25 cellular contexts compared by ENCODE assay signal in the genomic region with DNA sequence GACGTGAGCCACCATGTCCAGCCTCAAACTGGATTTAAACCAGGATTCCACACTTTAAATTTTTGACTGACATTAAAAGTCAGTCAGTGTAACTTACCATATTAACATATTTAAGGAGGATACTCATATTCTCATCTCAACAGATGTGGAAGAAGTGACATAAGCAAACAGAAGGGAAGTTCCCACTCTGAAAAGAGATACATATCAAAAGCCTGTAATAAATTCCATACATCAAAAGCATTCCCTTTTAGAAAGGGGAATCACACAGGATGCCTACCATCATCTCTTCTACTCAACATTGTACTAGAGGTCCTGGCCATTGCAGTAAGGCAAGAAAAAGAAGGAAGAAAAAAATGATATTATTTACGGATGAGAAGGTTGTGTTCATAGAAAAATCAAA.
A peak's percentile ranks its signal among the peaks of the same experiment; 100 is the strongest.
DNase-seq lines count a peak whose midpoint lies in the region; ATAC-seq, FAIRE-seq and TF ChIP-seq lines count a peak whose summit lies in the region.
"Had no signal": no experiment of that assay in that cellular context is flagged by ENCODE, and none has a peak within 500 bp of the region (broad histone marks: within the 10 kb centered on the region; RNA-seq: fewer than 3 reads in every experiment).

No MANE protein-coding gene starts in this region.

- H3K27ac ChIP-seq in endothelial cell of umbilical vein (ENCODE audit: insufficient read depth, low read depth, low read length) = no peak overlapping the region
- H3K27ac ChIP-seq: C4-2B, RWPE1 had no signal

- peaks cover 64% of the 10 kb centered on the region for H3K36me3 Mint-ChIP-seq in activated CD4-positive, alpha-beta T cell treated with anti-CD3 and anti-CD28 coated beads, Interleukin-2, amount 10 ng/mL, durations not matched to agents 24 days and 14 days (ENCODE audit: low read depth)
- peaks cover 24% of the 10 kb centered on the region for H3K36me3 Mint-ChIP-seq in activated naive CD4-positive, alpha-beta T cell treated with anti-CD3 and anti-CD28 coated beads, Interleukin-2, amount 50 U/mL, for 24 hours
- peaks cover 99% of the 10 kb centered on the region for H3K36me3 Mint-ChIP-seq in activated T-helper 17 cell treated with anti-CD3 and anti-CD28 coated beads, Interleukin-2, amount 50 U/mL, for 72 hours (ENCODE audit: low read depth)

- intact Hi-C loops in activated CD4-positive, alpha-beta T cell treated with anti-CD3 and anti-CD28 coated beads, Interleukin-2, amount 10 ng/mL, durations not matched to agents 24 days and 14 days (cut with micrococcal nuclease) = loop anchor here (1.0 kb wide), 1 partner anchor 8 kb away; no protein-coding TSS in a partner anchor
- intact Hi-C loops in endothelial cell of umbilical vein (cut with micrococcal nuclease) = no loop called here

- no TSS peak for BruUV-seq in endothelial cell of umbilical vein (replicated peaks; lab: Mats Ljungman, UMichigan)

- peak; percentile 42 for FAIRE-seq in endothelial cell of umbilical vein (lab: Jason Lieb, UNC)
- FAIRE-seq: D721Med, GM18507, GM19239 had no signal

- H3K9me3 Mint-ChIP-seq in activated CD4-positive, alpha-beta T cell treated with anti-CD3 and anti-CD28 coated beads, Interleukin-2, amount 10 ng/mL, durations not matched to agents 24 days and 14 days = peaks cover 5% of the 10 kb centered on the region
- H3K9me3 Mint-ChIP-seq in activated naive CD4-positive, alpha-beta T cell treated with anti-CD3 and anti-CD28 coated beads, Interleukin-2, amount 50 U/mL, for 24 hours = no peaks in the 10 kb centered on the region
- peaks cover 3% of the 10 kb centered on the region for H3K9me3 Mint-ChIP-seq in activated T-helper 17 cell treated with anti-CD3 and anti-CD28 coated beads, Interleukin-2, amount 50 U/mL, for 72 hours
- H3K9me3 Mint-ChIP-seq: IgD-negative memory B cell had no signal

- H3K4me1 ChIP-seq in endothelial cell of umbilical vein (ENCODE audit: control insufficient read depth, extremely low read depth, insufficient read depth, low read length) = peaks cover 1% of the 10 kb centered on the region

- H3K9ac ChIP-seq in endothelial cell of umbilical vein (replicated peaks; ENCODE audit: extremely low read depth, insufficient read depth, low read length) = no peak overlapping the region

- peak; percentile 49 for ATAC-seq in activated T-helper 17 cell treated with anti-CD3 and anti-CD28 coated beads, Interleukin-2, amount 50 U/mL, for 72 hours (replicated peaks)
- ATAC-seq in HG03439 (IDR thresholded peaks at IDR 0.05; ENCODE audit: unreplicated experiment) = no peak
- ATAC-seq in GM18519 (IDR thresholded peaks at IDR 0.05; ENCODE audit: low FRiP score, unreplicated experiment) = no peak

- no peaks in the 10 kb centered on the region for H3K36me3 ChIP-seq in endothelial cell of umbilical vein (ENCODE audit: control insufficient read depth in 2 of 2, extremely low read depth in 1 of 2, insufficient read depth in 2 of 2, low read length in 2 of 2)

- peaks cover 3% of the 10 kb centered on the region for H3K79me2 ChIP-seq in endothelial cell of umbilical vein (ENCODE audit: control insufficient read depth, insufficient read depth, low read length)

- H3K9me3 ChIP-seq in endothelial cell of umbilical vein (replicated peaks; ENCODE audit: control insufficient read depth, insufficient read depth, low read length) = no peaks in the 10 kb centered on the region

- H3K27ac Mint-ChIP-seq in activated CD4-positive, alpha-beta T cell treated with anti-CD3 and anti-CD28 coated beads, Interleukin-2, amount 10 ng/mL, durations not matched to agents 24 days and 14 days = peak overlapping the region; percentile 91
- H3K27ac Mint-ChIP-seq in activated naive CD4-positive, alpha-beta T cell treated with anti-CD3 and anti-CD28 coated beads, Interleukin-2, amount 50 U/mL, for 24 hours = peak overlapping the region; percentile 95
- H3K27ac Mint-ChIP-seq in activated T-helper 17 cell treated with anti-CD3 and anti-CD28 coated beads, Interleukin-2, amount 50 U/mL, for 72 hours = peak overlapping the region; percentile 94
- H3K27ac Mint-ChIP-seq: IgD-negative memory B cell had no signal

- peak overlapping the region; percentile 37 for H3K4me3 Mint-ChIP-seq in activated CD4-positive, alpha-beta T cell treated with anti-CD3 and anti-CD28 coated beads, Interleukin-2, amount 10 ng/mL, durations not matched to agents 24 days and 14 days
- peak overlapping the region; percentile 75 for H3K4me3 Mint-ChIP-seq in activated naive CD4-positive, alpha-beta T cell treated with anti-CD3 and anti-CD28 coated beads, Interleukin-2, amount 50 U/mL, for 24 hours
- peak overlapping the region; percentile 69 for H3K4me3 Mint-ChIP-seq in activated T-helper 17 cell treated with anti-CD3 and anti-CD28 coated beads, Interleukin-2, amount 50 U/mL, for 72 hours
- H3K4me3 Mint-ChIP-seq: IgD-negative memory B cell had no signal

- no peak overlapping the region for H2AFZ ChIP-seq in endothelial cell of umbilical vein (ENCODE audit: low read depth, low read length)

- CTCF ChIA-PET in endothelial cell of umbilical vein (lab: Charles Lee) = interaction anchor here (0.6 kb wide), 1 partner anchor 71 kb away, joined by 3 read pairs; no protein-coding TSS in a partner anchor

- H3K27me3 ChIP-seq in endothelial cell of umbilical vein (ENCODE audit: control insufficient read depth in 2 of 2, insufficient read depth in 2 of 2, low read length in 2 of 2) = no peaks in the 10 kb centered on the region

- no peaks in the 10 kb centered on the region for H3K27me3 Mint-ChIP-seq in activated CD4-positive, alpha-beta T cell treated with anti-CD3 and anti-CD28 coated beads, Interleukin-2, amount 10 ng/mL, durations not matched to agents 24 days and 14 days
- no peaks in the 10 kb centered on the region for H3K27me3 Mint-ChIP-seq in activated naive CD4-positive, alpha-beta T cell treated with anti-CD3 and anti-CD28 coated beads, Interleukin-2, amount 50 U/mL, for 24 hours
- no peaks in the 10 kb centered on the region for H3K27me3 Mint-ChIP-seq in activated T-helper 17 cell treated with anti-CD3 and anti-CD28 coated beads, Interleukin-2, amount 50 U/mL, for 72 hours
- H3K27me3 Mint-ChIP-seq: IgD-negative memory B cell had no signal

- H3K4me2 ChIP-seq in endothelial cell of umbilical vein (ENCODE audit: insufficient read depth, low read length) = no peak overlapping the region

- no peaks in the 10 kb centered on the region for H4K20me1 ChIP-seq in endothelial cell of umbilical vein (replicated peaks; ENCODE audit: control insufficient read depth, extremely low read depth, insufficient read depth, low read length)

- POLR2A ChIA-PET in endothelial cell of umbilical vein (lab: Charles Lee) = no interaction called here

- TF ChIP-seq POLR2A in endothelial cell of umbilical vein (IDR thresholded peaks at IDR 0.05; ENCODE audit: low read depth, low read length) = no peak

- no peak for TF ChIP-seq CTCF in endothelial cell of umbilical vein (IDR thresholded peaks at IDR 0.05; ENCODE audit: extremely low read depth in 1 of 2, insufficient read depth in 1 of 2, low read depth in 1 of 2, low read length in 2 of 2)

- no peaks in the 10 kb centered on the region for H3K9me1 ChIP-seq in endothelial cell of umbilical vein (replicated peaks; ENCODE audit: control insufficient read depth, extremely low read depth, insufficient read depth, low read length)

- H3K4me1 Mint-ChIP-seq in activated CD4-positive, alpha-beta T cell treated with anti-CD3 and anti-CD28 coated beads, Interleukin-2, amount 10 ng/mL, durations not matched to agents 24 days and 14 days = peaks cover 23% of the 10 kb centered on the region
- peaks cover 31% of the 10 kb centered on the region for H3K4me1 Mint-ChIP-seq in activated naive CD4-positive, alpha-beta T cell treated with anti-CD3 and anti-CD28 coated beads, Interleukin-2, amount 50 U/mL, for 24 hours
- H3K4me1 Mint-ChIP-seq in activated T-helper 17 cell treated with anti-CD3 and anti-CD28 coated beads, Interleukin-2, amount 50 U/mL, for 72 hours = peaks cover 12% of the 10 kb centered on the region
- H3K4me1 Mint-ChIP-seq: IgD-negative memory B cell had no signal

- dilution Hi-C loops in endothelial cell of umbilical vein (cut with MboI; ENCODE audit: extremely low pct_ligation_motif_present, low sequenced_read_pairs) = no loop called here

- H3K4me3 ChIP-seq in endothelial cell of umbilical vein (replicated peaks in 1 of 3; ENCODE audit: insufficient read depth in 1 of 3, low read depth in 1 of 3, low read length in 3 of 3) = no peak overlapping the region

- no peak for DNase-seq in activated CD4-positive, alpha-beta T cell treated with anti-CD3 and anti-CD28 coated beads, Interleukin-2, amount 10 ng/mL, durations not matched to agents 24 days and 14 days
- DNase-seq in activated CD4-positive, alpha-beta T cell treated with anti-CD3 and anti-CD28 coated beads, Interleukin-2, amount 50 U/mL, for 4 hours = no peak
- no peak for DNase-seq in activated naive CD4-positive, alpha-beta T cell treated with anti-CD3 and anti-CD28 coated beads, Interleukin-2, amount 50 U/mL, for 16 hours
- DNase-seq in endothelial cell of umbilical vein (ENCODE audit: low read depth, low spot score) = no peak
- DNase-seq: 8988T; DMS53; GDM1; NCI-H1694; NCI-H2081; NCI-H2171; NCI-H345; NCI-H524; NCI-H774; NK-92 treated with Interleukin-12 subunit alpha and Interleukin-12 subunit beta, amount 100 ng/mL, for 24 hours; SIG-M5 had no signal

TF ChIP-seq in endothelial cell of umbilical vein, 7 proteins besides CTCF, POLR2A, EP300 and RAD21:
- TF ChIP-seq MYC (IDR thresholded peaks at IDR 0.05; ENCODE audit: low read depth, low read length) (no peak), GATA2 (IDR thresholded peaks at IDR 0.05; ENCODE audit: insufficient read depth, insufficient read length, low read depth, low read length) (no peak), JUN (IDR thresholded peaks at IDR 0.05; ENCODE audit: borderline replicate concordance, insufficient read depth, insufficient read length, low read depth) (no peak), FOS (IDR thresholded peaks at IDR 0.05; ENCODE audit: borderline replicate concordance, insufficient read depth, low read length) (no peak), EZH2 (IDR thresholded peaks at IDR 0.05; ENCODE audit: borderline replicate concordance, low read depth, low read length, severe bottlenecking) (no peak), POLR2AphosphoS5 (IDR thresholded peaks at IDR 0.05; ENCODE audit: insufficient read depth, low read depth, low read length) (no peak)
- TF ChIP-seq, protein P1, sequence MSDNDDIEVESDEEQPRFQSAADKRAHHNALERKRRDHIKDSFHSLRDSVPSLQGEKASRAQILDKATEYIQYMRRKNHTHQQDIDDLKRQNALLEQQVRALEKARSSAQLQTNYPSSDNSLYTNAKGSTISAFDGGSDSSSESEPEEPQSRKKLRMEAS (IDR thresholded peaks at IDR 0.05; ENCODE audit: insufficient read depth, insufficient read length) = no peak
TF ChIP-seq in endothelial cell of umbilical vein: peak in this region for 0.
